ENCODE assay signal across 8 cellular contexts in the genomic region with DNA sequence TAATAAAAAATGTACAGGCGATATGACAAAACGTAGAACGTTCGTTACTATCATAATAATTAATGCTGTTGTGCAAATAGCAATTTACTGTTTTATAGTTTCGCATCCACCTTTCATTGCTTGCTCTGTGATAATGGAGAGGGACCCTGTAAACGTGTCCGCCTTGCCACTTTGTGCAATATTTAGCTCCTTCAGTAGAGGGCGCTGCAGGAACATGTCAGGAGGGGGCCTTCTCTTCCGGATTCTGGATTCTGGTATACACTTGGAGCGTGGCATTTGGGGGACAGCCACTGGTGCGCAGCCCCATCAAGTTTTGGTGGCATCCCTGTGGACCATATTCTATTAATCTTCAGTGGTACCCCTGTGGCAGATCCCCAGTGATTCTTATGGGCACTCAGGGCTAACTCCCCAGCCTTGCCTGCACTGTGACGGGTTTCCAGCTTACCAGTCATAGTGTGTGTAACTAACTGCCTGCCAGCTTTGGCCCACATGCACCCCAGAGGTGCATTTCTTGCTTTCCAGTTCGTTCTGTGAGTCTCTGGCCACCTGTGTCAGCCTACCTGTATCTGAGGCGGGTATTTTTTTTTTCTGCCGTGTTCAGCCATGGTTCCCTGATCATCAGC.
DNase-seq lines count a peak whose midpoint lies in the region; ATAC-seq and TF ChIP-seq lines count a peak whose summit lies in the region.

No MANE protein-coding gene starts in this region.

- intact Hi-C loops in left ventricle myocardium inferior (cut with micrococcal nuclease) (no loop called here), left cardiac atrium (cut with DNase I) (no loop called here)

- H3K27ac Mint-ChIP-seq in endodermal cell = no peak overlapping the region

- H3K27me3 Mint-ChIP-seq in endodermal cell (ENCODE audit: insufficient read depth) = peaks cover 2% of the 10 kb centered on the region

- no peaks in the 10 kb centered on the region for H3K9me3 Mint-ChIP-seq in endodermal cell

- ATAC-seq in left cardiac atrium = no peak
- no peak for ATAC-seq in GM21723 (IDR thresholded peaks at IDR 0.05; ENCODE audit: unreplicated experiment)
- ATAC-seq in HG02678 (IDR thresholded peaks at IDR 0.05; ENCODE audit: unreplicated experiment) = no peak
- ATAC-seq in GM21390 (IDR thresholded peaks at IDR 0.05; ENCODE audit: unreplicated experiment) = no peak

- H3K9me3 ChIP-seq in left ventricle myocardium inferior (replicated peaks) (no peaks in the 10 kb centered on the region), endodermal cell (ENCODE audit: control insufficient read depth, low read length) (no peaks in the 10 kb centered on the region)

- WGBS in endodermal cell (ENCODE audit: insufficient coverage in 1 of 2, insufficient read length in 1 of 2), 2 experiments = 75% methylated on average over 10 to 15 of the region's 15 CpGs

- TF ChIP-seq CTCF in left ventricle myocardium inferior (IDR thresholded peaks at IDR 0.05; ENCODE audit: borderline replicate concordance) (peak; percentile 49), endodermal cell (conservative IDR thresholded peaks at IDR 0.05) (peak; percentile 86)

- H3K4me1 ChIP-seq in left ventricle myocardium inferior (peaks cover 6% of the 10 kb centered on the region), endodermal cell (ENCODE audit: control insufficient read depth, insufficient read depth, low read length) (no peaks in the 10 kb centered on the region)

- H3K4me3 ChIP-seq in left ventricle myocardium inferior (no peak overlapping the region), endodermal cell (ENCODE audit: low read length) (no peak overlapping the region)

- no peaks in the 10 kb centered on the region for H3K4me1 Mint-ChIP-seq in endodermal cell

- no peaks in the 10 kb centered on the region for H3K36me3 Mint-ChIP-seq in endodermal cell (ENCODE audit: low read depth)

- no peak overlapping the region for H3K9ac ChIP-seq in endodermal cell (ENCODE audit: extremely low read depth, low read length, poor library complexity, severe bottlenecking)

- DNase-seq in left ventricle myocardium inferior (no peak), left cardiac atrium (no peak), NCI-H226 (peak; percentile 16), endodermal cell (peak; percentile 89)
- peak; percentile 56 for DNase-seq in stimulated activated CD8-positive, alpha-beta memory T cell treated with anti-CD3 and anti-CD28 coated beads, Interleukin-4, amount 100 ng/mL, for 48 hours

- H3K27ac ChIP-seq in left ventricle myocardium inferior (replicated peaks) = no peak overlapping the region
- H3K27ac ChIP-seq in endodermal cell (ENCODE audit: low read depth, low read length) = no peak overlapping the region

- H3K27me3 ChIP-seq in left ventricle myocardium inferior (ENCODE audit: low read depth) (peaks cover 57% of the 10 kb centered on the region), endodermal cell (ENCODE audit: control insufficient read depth, insufficient read depth, low read length, poor library complexity, severe bottlenecking) (peaks cover 9% of the 10 kb centered on the region)

- no peaks in the 10 kb centered on the region for H3K36me3 ChIP-seq in left ventricle myocardium inferior
- no peaks in the 10 kb centered on the region for H3K36me3 ChIP-seq in endodermal cell (ENCODE audit: control insufficient read depth, insufficient read depth, low read length)

- H3K4me3 Mint-ChIP-seq in endodermal cell = no peak overlapping the region

Comparison
In these comparisons a context has a peak if more than half of its experiments do, and no peak if none do; other contexts are left out.
1. DNase-seq: peak in NCI-H226 (single experiment), endodermal cell (single experiment) and stimulated activated CD8-positive, alpha-beta memory T cell treated with anti-CD3 and anti-CD28 coated beads, Interleukin-4, amount 100 ng/mL, for 48 hours (single experiment); none in left ventricle myocardium inferior (single experiment) and left cardiac atrium (single experiment).